In the genomic region with DNA sequence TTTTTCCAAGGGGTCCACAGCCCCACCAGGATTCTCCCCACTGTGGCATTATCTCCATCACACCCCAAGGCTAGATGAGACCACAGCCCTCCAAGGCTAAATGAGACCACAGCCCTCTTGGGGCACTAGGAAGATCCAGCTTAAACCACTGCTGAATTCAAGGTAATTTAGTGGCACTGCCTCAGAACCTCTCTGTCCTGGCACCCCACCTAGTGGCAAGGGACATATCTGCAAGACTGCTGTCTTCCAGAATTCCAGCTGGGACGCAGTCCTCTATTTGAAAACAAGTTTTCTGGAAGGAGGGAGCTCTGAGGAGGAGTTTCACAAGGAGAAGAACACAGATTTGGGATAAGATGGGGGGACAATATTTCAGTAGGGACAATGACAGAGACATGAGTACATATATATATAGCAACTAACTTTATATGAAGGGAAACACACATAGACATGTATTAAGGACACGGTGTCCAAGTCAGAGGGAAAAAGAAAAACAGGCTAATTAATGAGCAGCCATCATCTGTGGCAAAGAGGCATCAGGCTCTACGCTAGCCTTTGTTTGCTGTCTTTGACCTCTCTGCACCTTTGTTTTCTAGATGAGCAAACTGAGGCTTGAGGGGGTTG, we compare ENCODE assay signal across 9 cellular contexts. TPM values are rescaled to one million over a fixed set of nuclear protein-coding genes. Genes with fewer than 3 reads are reported as not detected.
DNase-seq lines count a peak whose midpoint lies in the region; ATAC-seq, FAIRE-seq and TF ChIP-seq lines count a peak whose summit lies in the region.
"Had no signal": no experiment of that assay in that cellular context is flagged by ENCODE, and none has a peak within 500 bp of the region (broad histone marks: within the 10 kb centered on the region; RNA-seq: fewer than 3 reads in every experiment).

No MANE protein-coding gene starts in this region.

- H3K4me3 Mint-ChIP-seq in Caco-2 (ENCODE audit: unreplicated experiment), result no peak overlapping the region
- H3K4me3 Mint-ChIP-seq in activated T-helper 1 cell treated with anti-CD3 and anti-CD28 coated beads, Interleukin-12 subunit alpha, Interleukin-12 subunit beta, Interleukin-2, Interleukin-4 antibody, amounts not matched to agents 30 ng/mL and 10 ng/mL and 1 ng/mL, durations not matched to agents 14 hours and 24 hours and 36 hours, result no peak overlapping the region

- H3K9me3 ChIP-seq in Caco-2 (no peaks in the 10 kb centered on the region), psoas muscle (no peaks in the 10 kb centered on the region)

- no TSS peak for BruUV-seq in Caco-2 (replicated peaks; lab: Mats Ljungman, UMichigan)

- H3K4me1 Mint-ChIP-seq in Caco-2 (ENCODE audit: low read depth, unreplicated experiment), result no peaks in the 10 kb centered on the region
- H3K4me1 Mint-ChIP-seq in activated T-helper 1 cell treated with anti-CD3 and anti-CD28 coated beads, Interleukin-12 subunit alpha, Interleukin-12 subunit beta, Interleukin-2, Interleukin-4 antibody, amounts not matched to agents 30 ng/mL and 10 ng/mL and 1 ng/mL, durations not matched to agents 14 hours and 24 hours and 36 hours (ENCODE audit: low read depth), result no peaks in the 10 kb centered on the region

- CTCF ChIA-PET in Caco-2 (lab: Charles Lee), result interaction anchor here (0.5 to 1.6 kb wide), 7 partner anchors 9 to 381 kb away, joined by 3 to 4 read pairs (median 3); a partner anchor contains a TSS

- DNase-seq in Caco-2, result peak; percentile 34 to 56
- DNase-seq in GM19239 (ENCODE audit: insufficient read length, low spot score), result no peak
- DNase-seq in NCI-H82 (lab: John Stamatoyannopoulos, UW), result peak; percentile 80
- peak; percentile 4 to 44 for DNase-seq in dermis microvascular lymphatic vessel endothelial cell (ENCODE audit: low read depth in 2 of 2)
- DNase-seq in psoas muscle, result no peak
- no peak for DNase-seq in activated T-helper 1 cell treated with anti-CD3 and anti-CD28 coated beads, Interleukin-12 subunit alpha, Interleukin-12 subunit beta, Interleukin-2, Interleukin-4 antibody, amounts not matched to agents 30 ng/mL and 10 ng/mL and 1 ng/mL, durations not matched to agents 14 hours and 24 hours and 36 hours (ENCODE audit: low spot score)

- peaks cover 7% of the 10 kb centered on the region for H3K27me3 Mint-ChIP-seq in Caco-2 (ENCODE audit: insufficient read depth, unreplicated experiment)
- H3K27me3 Mint-ChIP-seq in activated T-helper 1 cell treated with anti-CD3 and anti-CD28 coated beads, Interleukin-12 subunit alpha, Interleukin-12 subunit beta, Interleukin-2, Interleukin-4 antibody, amounts not matched to agents 30 ng/mL and 10 ng/mL and 1 ng/mL, durations not matched to agents 14 hours and 24 hours and 36 hours (ENCODE audit: insufficient read depth), result no peaks in the 10 kb centered on the region

- no peaks in the 10 kb centered on the region for H3K36me3 ChIP-seq in Caco-2 (ENCODE audit: control insufficient read depth, insufficient read depth, low read length)
- H3K36me3 ChIP-seq in psoas muscle (ENCODE audit: insufficient read depth in 1 of 2, low read depth in 1 of 2), result no peaks in the 10 kb centered on the region

- no peak overlapping the region for H3K4me3 ChIP-seq in Caco-2 (ENCODE audit: low read depth, low read length)
- no peak overlapping the region for H3K4me3 ChIP-seq in psoas muscle

- H3K4me1 ChIP-seq in Caco-2 (no peaks in the 10 kb centered on the region), psoas muscle (no peaks in the 10 kb centered on the region)

- no peak overlapping the region for H3K27ac ChIP-seq in psoas muscle

- no peak overlapping the region for H3K27ac Mint-ChIP-seq in Caco-2 (ENCODE audit: unreplicated experiment)
- no peak overlapping the region for H3K27ac Mint-ChIP-seq in activated T-helper 1 cell treated with anti-CD3 and anti-CD28 coated beads, Interleukin-12 subunit alpha, Interleukin-12 subunit beta, Interleukin-2, Interleukin-4 antibody, amounts not matched to agents 30 ng/mL and 10 ng/mL and 1 ng/mL, durations not matched to agents 14 hours and 24 hours and 36 hours

- ATAC-seq in psoas muscle (no peak), HG02571 (IDR thresholded peaks at IDR 0.05; ENCODE audit: unreplicated experiment) (no peak), GM19463 (IDR thresholded peaks at IDR 0.05; ENCODE audit: unreplicated experiment) (no peak)

- intact Hi-C loops in Caco-2 (cut with micrococcal nuclease; ENCODE audit: unreplicated experiment) (loop anchor here (1.0 kb wide), 2 partner anchors 179 to 1072 kb away; no protein-coding TSS in a partner anchor), psoas muscle (cut with DNase I) (no loop called here)
- intact Hi-C loops in activated T-helper 1 cell treated with anti-CD3 and anti-CD28 coated beads, Interleukin-12 subunit alpha, Interleukin-12 subunit beta, Interleukin-2, Interleukin-4 antibody, amounts not matched to agents 30 ng/mL and 10 ng/mL and 1 ng/mL, durations not matched to agents 14 hours and 24 hours and 36 hours (cut with micrococcal nuclease), result loop anchor here (5.0 kb wide), 1 partner anchor 1669 kb away; no protein-coding TSS in a partner anchor

- peak; percentile 44 to 64 for TF ChIP-seq CTCF in Caco-2 (IDR thresholded peaks at IDR 0.05; ENCODE audit: insufficient read depth in 1 of 2, low read depth in 1 of 2, low read length in 1 of 2, severe bottlenecking in 1 of 2, unreplicated experiment in 1 of 2)
- TF ChIP-seq CTCF in psoas muscle (IDR thresholded peaks at IDR 0.05), result peak; percentile 47

- 0 out of 2 replicates have a peak, but pooled peaks cover 1% of the 10 kb centered on the region for H3K27me3 ChIP-seq in Caco-2 (replicated peaks; ENCODE audit: control insufficient read depth, insufficient read depth, low read length)
- H3K27me3 ChIP-seq in psoas muscle (ENCODE audit: insufficient read depth in 3 of 3, low read length in 2 of 3), result peaks cover 0 to 19% (median 0%) of the 10 kb centered on the region in 3 donors

- H3K9me3 Mint-ChIP-seq in Caco-2 (ENCODE audit: unreplicated experiment), result no peaks in the 10 kb centered on the region
- H3K9me3 Mint-ChIP-seq in activated T-helper 1 cell treated with anti-CD3 and anti-CD28 coated beads, Interleukin-12 subunit alpha, Interleukin-12 subunit beta, Interleukin-2, Interleukin-4 antibody, amounts not matched to agents 30 ng/mL and 10 ng/mL and 1 ng/mL, durations not matched to agents 14 hours and 24 hours and 36 hours, result no peaks in the 10 kb centered on the region

- peak; percentile 28 for FAIRE-seq in GM19239 (lab: Jason Lieb, UNC)

- POLR2A ChIA-PET in Caco-2 (lab: Charles Lee), result interaction anchor here (2.1 kb wide), 1 partner anchor 10 kb away, joined by 8 read pairs; a partner anchor contains a TSS

- no peaks in the 10 kb centered on the region for H3K36me3 Mint-ChIP-seq in Caco-2 (ENCODE audit: insufficient read depth, unreplicated experiment)
- no peaks in the 10 kb centered on the region for H3K36me3 Mint-ChIP-seq in activated T-helper 1 cell treated with anti-CD3 and anti-CD28 coated beads, Interleukin-12 subunit alpha, Interleukin-12 subunit beta, Interleukin-2, Interleukin-4 antibody, amounts not matched to agents 30 ng/mL and 10 ng/mL and 1 ng/mL, durations not matched to agents 14 hours and 24 hours and 36 hours (ENCODE audit: low read depth)

- 46 to 51% (median 46%) methylated on average over 3 of the region's 3 CpGs for WGBS in psoas muscle, 3 donors

RNA-seq across cellular contexts. Expression of a gene that starts 9.3 kb away (rescaled TPM):
- total RNA-seq in Caco-2 (2022) (23.8 and 23.9 TPM in 2 replicates), dermis microvascular lymphatic vessel endothelial cell (14.4 and 17.3 TPM in 2 replicates), psoas muscle (10 to 100 TPM in 3 of 4 donors, 1 to 10 TPM in 1; 9.2 to 15.0 (median 12.4) TPM)
- 10 to 100 TPM; 15.4 to 29.8 (median 16.2) TPM for polyA plus RNA-seq in psoas muscle
- total RNA-seq in activated T-helper 1 cell treated with anti-CD3 and anti-CD28 coated beads, Interleukin-12 subunit alpha, Interleukin-12 subunit beta, Interleukin-2, Interleukin-4 antibody, amounts not matched to agents 30 ng/mL and 10 ng/mL and 1 ng/mL, durations not matched to agents 14 hours and 24 hours and 36 hours, result 9.0 and 9.8 TPM in 2 replicates

RNA-seq across cellular contexts. Expression of a gene that starts 9.6 kb away (rescaled TPM):
- total RNA-seq in Caco-2 (2022), result 30.5 and 34.9 TPM in 2 replicates
- 13.9 and 15.5 TPM in 2 replicates for total RNA-seq in dermis microvascular lymphatic vessel endothelial cell
- 1 to 10 TPM; 5.3 to 9.3 (median 7.5) TPM for total RNA-seq in psoas muscle
- polyA plus RNA-seq in psoas muscle, result 10 to 100 TPM in 2 of 3 donors, 1 to 10 TPM in 1; 8.1 to 18.7 (median 11.5) TPM
- 24.0 and 24.9 TPM in 2 replicates for total RNA-seq in activated T-helper 1 cell treated with anti-CD3 and anti-CD28 coated beads, Interleukin-12 subunit alpha, Interleukin-12 subunit beta, Interleukin-2, Interleukin-4 antibody, amounts not matched to agents 30 ng/mL and 10 ng/mL and 1 ng/mL, durations not matched to agents 14 hours and 24 hours and 36 hours

RNA-seq across cellular contexts. Expression of a gene that starts 51.8 kb away (rescaled TPM):
- total RNA-seq in Caco-2 (2022) (not detected in 2 replicates), dermis microvascular lymphatic vessel endothelial cell (not detected in 2 replicates), psoas muscle (not detected)
- not detected for polyA plus RNA-seq in psoas muscle
- not detected in 2 replicates for total RNA-seq in activated T-helper 1 cell treated with anti-CD3 and anti-CD28 coated beads, Interleukin-12 subunit alpha, Interleukin-12 subunit beta, Interleukin-2, Interleukin-4 antibody, amounts not matched to agents 30 ng/mL and 10 ng/mL and 1 ng/mL, durations not matched to agents 14 hours and 24 hours and 36 hours
- total RNA-seq: urinary bladder had no signal
- polyA plus RNA-seq: urinary bladder had no signal

Comparison
In these comparisons a context has a peak if more than half of its experiments do, and no peak if none do; other contexts are left out.
1. DNase-seq: peak in Caco-2 (2 of 2), NCI-H82 (single experiment) and dermis microvascular lymphatic vessel endothelial cell (2 of 2); none in GM19239 (single experiment), psoas muscle (0 of 2) and activated T-helper 1 cell treated with anti-CD3 and anti-CD28 coated beads, Interleukin-12 subunit alpha, Interleukin-12 subunit beta, Interleukin-2, Interleukin-4 antibody, amounts not matched to agents 30 ng/mL and 10 ng/mL and 1 ng/mL, durations not matched to agents 14 hours and 24 hours and 36 hours (single experiment).
2. intact Hi-C loops: an anchor here in Caco-2 (1.0 kb wide) and activated T-helper 1 cell treated with anti-CD3 and anti-CD28 coated beads, Interleukin-12 subunit alpha, Interleukin-12 subunit beta, Interleukin-2, Interleukin-4 antibody, amounts not matched to agents 30 ng/mL and 10 ng/mL and 1 ng/mL, durations not matched to agents 14 hours and 24 hours and 36 hours (5.0 kb wide); none called in psoas muscle.